Comparison of ENCODE assay signal across 5 cellular contexts in genomic region chr4:73665924-73666323, GRCh38. TPM values are rescaled to one million over a fixed set of nuclear protein-coding genes. Genes with fewer than 3 reads are reported as not detected.
"Had no signal": no experiment of that assay in that cellular context is flagged by ENCODE, and none has a peak within 500 bp of the region (broad histone marks: within the 10 kb centered on the region; RNA-seq: fewer than 3 reads in every experiment).

No MANE protein-coding gene starts in this region.

RNA-seq across cellular contexts. Expression of gene RASSF6, which starts 45.7 kb away (rescaled TPM):
- total RNA-seq: activated CD4-positive, alpha-beta T cell treated with anti-CD3 and anti-CD28 coated beads, Interleukin-2, amount 10 ng/mL, durations not matched to agents 24 days and 14 days; cardiac muscle cell; lung microvascular endothelial cell; naive thymus-derived CD8-positive, alpha-beta T cell; pulmonary artery endothelial cell had no signal
- polyA plus RNA-seq: cardiac muscle cell; naive thymus-derived CD8-positive, alpha-beta T cell had no signal
